Comparison of ENCODE assay signal across 10 cellular contexts in the genomic region with DNA sequence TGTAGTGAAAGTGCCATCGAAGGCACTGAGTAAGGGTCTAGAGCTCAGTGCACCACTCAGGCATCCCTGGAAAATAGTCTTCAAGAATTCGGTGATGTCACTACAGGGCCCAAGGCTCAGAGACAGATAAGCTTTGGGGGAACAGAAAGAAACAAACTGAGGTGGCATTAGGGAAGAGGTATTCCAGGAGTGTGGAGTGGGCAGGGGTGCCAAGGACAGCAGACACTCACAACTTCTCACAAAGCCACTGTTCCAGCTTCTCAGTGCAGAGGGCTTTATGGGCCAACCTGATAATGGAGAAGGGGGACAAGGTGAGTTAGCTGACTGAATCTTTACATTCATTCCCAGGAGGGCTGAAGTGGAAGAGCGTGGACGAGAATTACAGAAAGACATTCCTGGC. TPM values are rescaled to one million over a fixed set of nuclear protein-coding genes. Genes with fewer than 3 reads are reported as not detected.
"Had no signal": no experiment of that assay in that cellular context is flagged by ENCODE, and none has a peak within 500 bp of the region (broad histone marks: within the 10 kb centered on the region; RNA-seq: fewer than 3 reads in every experiment).

No MANE protein-coding gene starts in this region.

- H3K4me3 Mint-ChIP-seq: GM23338, H9, HFFc6 had no signal

- DNase-seq: GM23248, GOT3, H7, H9, HCEC 1CT, HFFc6 had no signal

- H3K4me1 Mint-ChIP-seq: GM23338, H9 had no signal

- H3K36me3 ChIP-seq: HAP-1 had no signal

- H3K4me1 ChIP-seq: HAP-1 had no signal

- H3K9me3 ChIP-seq: HAP-1 had no signal

- H3K27ac Mint-ChIP-seq: GM23338, H9, HFFc6 had no signal

- H3K4me3 ChIP-seq: GM23248, GM23338, HAP-1 had no signal

- H3K27ac ChIP-seq: GM23248 had no signal

- H3K9me3 Mint-ChIP-seq: GM23338, HFFc6 had no signal

RNA-seq across cellular contexts. Expression of a gene that starts 2.1 kb away (rescaled TPM):
- total RNA-seq: GM23248, GM23338, H1, H4, H7, H9, HFFc6 had no signal

RNA-seq across cellular contexts. Expression of a gene that starts 42.3 kb away (rescaled TPM):
- total RNA-seq: GM23248, GM23338, H1, H4, H7, H9, HFFc6 had no signal
